Comparison of ENCODE assay signal across 10 cellular contexts in the genomic region with DNA sequence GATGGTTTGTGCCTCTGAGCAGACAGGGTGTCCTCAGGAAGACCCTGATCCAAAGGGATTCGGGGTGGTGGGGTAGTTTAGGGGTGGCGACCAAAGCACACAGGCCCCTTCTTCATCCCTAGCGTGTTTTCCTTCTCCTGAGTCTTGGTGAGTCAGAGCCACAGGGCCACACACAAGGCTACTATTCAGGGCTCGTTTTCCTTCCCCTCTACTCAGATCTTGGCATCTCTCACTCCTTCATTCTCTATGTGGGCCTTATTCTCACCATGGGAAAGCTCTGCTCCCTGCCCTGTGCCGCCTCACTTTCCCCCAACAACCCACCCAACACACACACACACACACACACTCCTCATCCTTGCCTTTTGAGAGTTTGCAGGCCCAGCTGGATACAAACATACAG. TPM values are rescaled to one million over a fixed set of nuclear protein-coding genes. Genes with fewer than 3 reads are reported as not detected.
DNase-seq lines count a peak whose midpoint lies in the region; ATAC-seq and TF ChIP-seq lines count a peak whose summit lies in the region.
"Had no signal": no experiment of that assay in that cellular context is flagged by ENCODE, and none has a peak within 500 bp of the region (broad histone marks: within the 10 kb centered on the region; RNA-seq: fewer than 3 reads in every experiment).

No MANE protein-coding gene starts in this region.

- intact Hi-C loops in sciatic nerve (cut with DNase I), result loop anchor here (5.0 kb wide), 1 partner anchor 73 kb away; no protein-coding TSS in a partner anchor

- ATAC-seq in sciatic nerve (peak; percentile 50), HG03378 (IDR thresholded peaks at IDR 0.05; ENCODE audit: unreplicated experiment) (no peak)

- no peaks in the 10 kb centered on the region for H3K9me3 ChIP-seq in DOHH2 (ENCODE audit: control insufficient read depth, insufficient read depth, low read length)
- no peaks in the 10 kb centered on the region for H3K9me3 ChIP-seq in adipocyte (ENCODE audit: control insufficient read depth, low read length)
- H3K9me3 ChIP-seq: neutrophil had no signal

- H3K4me3 ChIP-seq in DOHH2 (ENCODE audit: low read length) (no peak overlapping the region), adipocyte (ENCODE audit: low read length) (no peak overlapping the region), foreskin fibroblast (ENCODE audit: low read depth in 1 of 2, low read length in 2 of 2) (no peak overlapping the region)

- H3K4me2 ChIP-seq in DOHH2 (ENCODE audit: low read length), result peak overlapping the region; percentile 80

- no peaks in the 10 kb centered on the region for H3K27me3 ChIP-seq in DOHH2 (ENCODE audit: control insufficient read depth, low read length)
- H3K27me3 ChIP-seq in adipocyte (replicated peaks; ENCODE audit: control insufficient read depth, insufficient read depth, low read length), result no peaks in the 10 kb centered on the region

- H4K20me1 ChIP-seq in DOHH2 (ENCODE audit: control insufficient read depth, insufficient read depth, low read depth, low read length), result no peaks in the 10 kb centered on the region

- H3K79me2 ChIP-seq in DOHH2 (ENCODE audit: control insufficient read depth, low read length), result no peaks in the 10 kb centered on the region

- H3K27ac ChIP-seq in DOHH2 (ENCODE audit: low read depth, low read length), result no peak overlapping the region
- H3K27ac ChIP-seq: neutrophil had no signal

- H3K36me3 ChIP-seq in DOHH2 (ENCODE audit: control insufficient read depth, low read length) (no peaks in the 10 kb centered on the region), adipocyte (ENCODE audit: control insufficient read depth, insufficient read depth, low read length, severe bottlenecking) (no peaks in the 10 kb centered on the region)
- H3K36me3 ChIP-seq: neutrophil had no signal

- peaks cover 52% of the 10 kb centered on the region for H3K4me1 ChIP-seq in DOHH2 (ENCODE audit: control insufficient read depth, low read length)
- H3K4me1 ChIP-seq in adipocyte (ENCODE audit: control insufficient read depth, insufficient read depth, low read length), result peaks cover 34% of the 10 kb centered on the region

- TF ChIP-seq CTCF in DOHH2 (IDR thresholded peaks at IDR 0.05; ENCODE audit: low read depth, low read length, poor library complexity, severe bottlenecking) (no peak), foreskin fibroblast (IDR thresholded peaks at IDR 0.05; ENCODE audit: low read depth, low read length) (no peak)

- H3F3A ChIP-seq in DOHH2 (ENCODE audit: control insufficient read depth, insufficient read depth), result peaks cover 6% of the 10 kb centered on the region; the same call in 1 of the 2 replicates

- no peaks in the 10 kb centered on the region for H3K9me2 ChIP-seq in DOHH2 (replicated peaks; ENCODE audit: control insufficient read depth, low read length)

- H3K9ac ChIP-seq in adipocyte (ENCODE audit: low read length), result peak overlapping the region; percentile 81

- DNase-seq in adipocyte (ENCODE audit: low read depth) (peak; percentile 36), foreskin fibroblast (peak; percentile 33 to 64), sciatic nerve (ENCODE audit: low spot score) (no peak), hippocampal formation (lab: John Stamatoyannopoulos, UW) (no peak), LoVo (ENCODE audit: low spot score) (no peak), D341Med (ENCODE audit: low spot score) (no peak)
- DNase-seq: CD4-positive, alpha-beta memory T cell had no signal

RNA-seq across cellular contexts. Expression of gene WNT2B, which starts 43.6 kb away (rescaled TPM):
- total RNA-seq in sciatic nerve, result 10.9 TPM

Comparison
In these comparisons a context has a peak if more than half of its experiments do, and no peak if none do; other contexts are left out.
1. DNase-seq: peak in adipocyte (single experiment) and foreskin fibroblast (2 of 2); none in sciatic nerve (single experiment), hippocampal formation (0 of 2), LoVo (single experiment) and D341Med (single experiment).